In the genomic region with DNA sequence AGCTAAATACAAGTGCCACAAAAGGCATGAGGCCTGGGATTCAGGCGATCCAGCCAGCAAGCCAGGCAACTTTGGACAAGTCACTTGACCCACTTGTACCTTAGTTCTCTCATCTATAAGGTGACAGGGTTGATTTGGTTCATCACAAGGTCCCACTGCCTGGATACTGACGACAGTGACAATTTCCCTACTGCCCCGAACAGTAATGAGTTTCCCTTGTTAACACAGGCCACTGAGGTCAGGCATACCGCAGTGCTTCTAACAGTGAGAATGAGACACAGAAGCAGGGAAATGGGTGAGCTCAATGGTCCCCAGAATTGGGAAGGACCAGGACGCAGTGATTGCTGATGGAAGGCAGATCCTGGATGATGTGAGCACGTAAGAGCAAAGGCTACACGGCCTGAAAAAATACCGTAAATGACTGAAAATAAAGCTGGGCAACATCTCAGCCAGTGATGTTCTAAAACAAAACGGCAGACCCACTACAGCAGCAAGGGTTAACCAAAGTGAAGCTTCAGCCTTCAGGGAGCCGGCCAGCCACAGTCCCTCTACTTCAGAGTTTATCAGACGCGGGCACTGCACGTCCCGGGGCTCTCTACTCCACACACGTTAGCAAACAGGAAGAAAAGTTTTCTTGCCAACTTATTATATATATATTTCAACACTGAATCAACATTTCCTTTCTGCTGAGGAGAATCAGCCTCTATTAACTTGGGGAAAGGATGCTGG, we compare ENCODE assay signal across 8 cellular contexts. TPM values are rescaled to one million over a fixed set of nuclear protein-coding genes. Genes with fewer than 3 reads are reported as not detected.
A peak's percentile ranks its signal among the peaks of the same experiment; 100 is the strongest.
DNase-seq lines count a peak whose midpoint lies in the region; TF ChIP-seq lines count a peak whose summit lies in the region.

No MANE protein-coding gene starts in this region.

- intact Hi-C loops in activated T-helper 1 cell treated with anti-CD3 and anti-CD28 coated beads, Interleukin-12 subunit alpha, Interleukin-12 subunit beta, Interleukin-2, Interleukin-4 antibody, amounts not matched to agents 30 ng/mL and 10 ng/mL and 1 ng/mL, durations not matched to agents 14 hours and 24 hours and 36 hours (cut with micrococcal nuclease): loop anchor here (1.0 to 10.0 kb wide), 5 partner anchors 9 to 383 kb away; partner anchors contain the start of gene CNOT6

- DNase-seq in HFF-Myc (ENCODE audit: extremely low read depth, low read depth): no peak
- no peak for DNase-seq in activated T-helper 1 cell treated with anti-CD3 and anti-CD28 coated beads, Interleukin-12 subunit alpha, Interleukin-12 subunit beta, Interleukin-2, Interleukin-4 antibody, amounts not matched to agents 30 ng/mL and 10 ng/mL and 1 ng/mL, durations not matched to agents 14 hours and 24 hours and 36 hours (ENCODE audit: low spot score)
- DNase-seq in stimulated activated CD8-positive, alpha-beta memory T cell treated with anti-CD3 and anti-CD28 coated beads, Interleukin-4, amount 100 ng/mL, for 48 hours: peak; percentile 24
- DNase-seq in kidney glomerular epithelial cell (lab: John Stamatoyannopoulos, UW): no peak
- DNase-seq in activated effector memory CD4-positive, alpha-beta T cell treated with Interleukin-2 at 50 U/mL for 16 hours: no peak
- no peak for DNase-seq in Kasumi-1 (lab: John Stamatoyannopoulos, UW)
- DNase-seq in NCI-H2029 treated with DMSO at 0.1 percent for 48 hours (lab: John Stamatoyannopoulos, UW): no peak

- peak overlapping the region; percentile 89 for H3K27ac Mint-ChIP-seq in activated T-helper 1 cell treated with anti-CD3 and anti-CD28 coated beads, Interleukin-12 subunit alpha, Interleukin-12 subunit beta, Interleukin-2, Interleukin-4 antibody, amounts not matched to agents 30 ng/mL and 10 ng/mL and 1 ng/mL, durations not matched to agents 14 hours and 24 hours and 36 hours

- H3K4me3 Mint-ChIP-seq in activated T-helper 1 cell treated with anti-CD3 and anti-CD28 coated beads, Interleukin-12 subunit alpha, Interleukin-12 subunit beta, Interleukin-2, Interleukin-4 antibody, amounts not matched to agents 30 ng/mL and 10 ng/mL and 1 ng/mL, durations not matched to agents 14 hours and 24 hours and 36 hours: peak overlapping the region; percentile 94

- TF ChIP-seq CTCF in HFF-Myc (IDR thresholded peaks at IDR 0.05; ENCODE audit: low read depth, low read length, missing control alignments): no peak

- peak overlapping the region; percentile 67 for H3K4me3 ChIP-seq in HFF-Myc (replicated peaks; ENCODE audit: low read depth, low read length)
- H3K4me3 ChIP-seq in iPS-11a (ENCODE audit: low read depth, low read length): peak overlapping the region; percentile 79

- peaks cover 38% of the 10 kb centered on the region for H3K36me3 Mint-ChIP-seq in activated T-helper 1 cell treated with anti-CD3 and anti-CD28 coated beads, Interleukin-12 subunit alpha, Interleukin-12 subunit beta, Interleukin-2, Interleukin-4 antibody, amounts not matched to agents 30 ng/mL and 10 ng/mL and 1 ng/mL, durations not matched to agents 14 hours and 24 hours and 36 hours (ENCODE audit: low read depth)

- H3K9me3 Mint-ChIP-seq in activated T-helper 1 cell treated with anti-CD3 and anti-CD28 coated beads, Interleukin-12 subunit alpha, Interleukin-12 subunit beta, Interleukin-2, Interleukin-4 antibody, amounts not matched to agents 30 ng/mL and 10 ng/mL and 1 ng/mL, durations not matched to agents 14 hours and 24 hours and 36 hours: no peaks in the 10 kb centered on the region

- H3K27me3 Mint-ChIP-seq in activated T-helper 1 cell treated with anti-CD3 and anti-CD28 coated beads, Interleukin-12 subunit alpha, Interleukin-12 subunit beta, Interleukin-2, Interleukin-4 antibody, amounts not matched to agents 30 ng/mL and 10 ng/mL and 1 ng/mL, durations not matched to agents 14 hours and 24 hours and 36 hours (ENCODE audit: insufficient read depth): no peaks in the 10 kb centered on the region

- H3K4me1 Mint-ChIP-seq in activated T-helper 1 cell treated with anti-CD3 and anti-CD28 coated beads, Interleukin-12 subunit alpha, Interleukin-12 subunit beta, Interleukin-2, Interleukin-4 antibody, amounts not matched to agents 30 ng/mL and 10 ng/mL and 1 ng/mL, durations not matched to agents 14 hours and 24 hours and 36 hours (ENCODE audit: low read depth): peaks cover 78% of the 10 kb centered on the region

RNA-seq across cellular contexts. Expression of gene MGAT1, which starts 0.8 kb away (rescaled TPM):
- total RNA-seq in activated T-helper 1 cell treated with anti-CD3 and anti-CD28 coated beads, Interleukin-12 subunit alpha, Interleukin-12 subunit beta, Interleukin-2, Interleukin-4 antibody, amounts not matched to agents 30 ng/mL and 10 ng/mL and 1 ng/mL, durations not matched to agents 14 hours and 24 hours and 36 hours: 106 and 107 TPM in 2 replicates

RNA-seq across cellular contexts. Expression of gene ZFP62, which starts 59.3 kb away (rescaled TPM):
- total RNA-seq in activated T-helper 1 cell treated with anti-CD3 and anti-CD28 coated beads, Interleukin-12 subunit alpha, Interleukin-12 subunit beta, Interleukin-2, Interleukin-4 antibody, amounts not matched to agents 30 ng/mL and 10 ng/mL and 1 ng/mL, durations not matched to agents 14 hours and 24 hours and 36 hours: 28.4 and 28.5 TPM in 2 replicates
